8 cellular contexts compared by ENCODE assay signal in genomic region chr13:73060251-73061160, GRCh38. TPM values are rescaled to one million over a fixed set of nuclear protein-coding genes. Genes with fewer than 3 reads are reported as not detected.
DNase-seq lines count a peak whose midpoint lies in the region; ATAC-seq, FAIRE-seq and TF ChIP-seq lines count a peak whose summit lies in the region.

No MANE protein-coding gene starts in this region.

- H3K27ac Mint-ChIP-seq in CD4-positive, alpha-beta memory T cell: peak overlapping the region in 2 of 7 donors; percentile 67 to 72
- H3K27ac Mint-ChIP-seq in activated T-cell treated with anti-CD3 and anti-CD28 coated beads, Interleukin-2, amount 50 U/mL, for 72 hours: no peak overlapping the region

- POLR2A ChIA-PET in CD4-positive, alpha-beta memory T cell (lab: Charles Lee; ENCODE audit: partially characterized antibody): interaction anchor here (1.4 to 2.7 kb wide), 2 partner anchors 655 to 663 kb away, joined by 4 to 13 read pairs; no protein-coding TSS in a partner anchor

- H3K4me3 ChIP-seq in CD4-positive, alpha-beta memory T cell (ENCODE audit: low read length in 2 of 2): peak overlapping the region in 1 of 2 donors; percentile 41
- H3K4me3 ChIP-seq in right atrium auricular region: peak overlapping the region; percentile 65 to 82
- peak overlapping the region; percentile 66 to 98 (median 88) for H3K4me3 ChIP-seq in sigmoid colon

- no peaks in the 10 kb centered on the region for H3K9me3 ChIP-seq in CD4-positive, alpha-beta memory T cell (ENCODE audit: control insufficient read depth in 1 of 2, low read length in 2 of 2)
- H3K9me3 ChIP-seq in right atrium auricular region: no peaks in the 10 kb centered on the region
- H3K9me3 ChIP-seq in sigmoid colon: no peaks in the 10 kb centered on the region

- peak overlapping the region; percentile 78 to 88 (median 86) for H3K4me3 Mint-ChIP-seq in CD4-positive, alpha-beta memory T cell
- peak overlapping the region; percentile 78 to 88 for H3K4me3 Mint-ChIP-seq in activated T-cell treated with anti-CD3 and anti-CD28 coated beads, Interleukin-2, amount 50 U/mL, for 72 hours

- CTCF ChIA-PET in CD4-positive, alpha-beta memory T cell (lab: Charles Lee; ENCODE audit: partially characterized antibody): interaction anchor here (0.6 to 3.2 kb wide), 6 partner anchors 13 to 1009 kb away, joined by 3 to 14 read pairs (median 4); no protein-coding TSS in a partner anchor

- no peak for TF ChIP-seq EP300 in sigmoid colon (IDR thresholded peaks at IDR 0.05)

- no peak overlapping the region for H3K27ac ChIP-seq in CD4-positive, alpha-beta memory T cell (ENCODE audit: low read depth, low read length)
- H3K27ac ChIP-seq in right atrium auricular region: peak overlapping the region; percentile 25 to 59
- H3K27ac ChIP-seq in sigmoid colon: peak overlapping the region; percentile 78 to 85 (median 80)

- H3K27me3 Mint-ChIP-seq in CD4-positive, alpha-beta memory T cell: peaks cover 5 to 6% of the 10 kb centered on the region in 2 donors
- peaks cover 42% of the 10 kb centered on the region for H3K27me3 Mint-ChIP-seq in activated T-cell treated with anti-CD3 and anti-CD28 coated beads, Interleukin-2, amount 50 U/mL, for 72 hours (ENCODE audit: low read depth)

- H3K9me3 Mint-ChIP-seq in CD4-positive, alpha-beta memory T cell: no peaks in the 10 kb centered on the region
- no peaks in the 10 kb centered on the region for H3K9me3 Mint-ChIP-seq in activated T-cell treated with anti-CD3 and anti-CD28 coated beads, Interleukin-2, amount 50 U/mL, for 72 hours

- peaks cover 19% of the 10 kb centered on the region for H3K4me1 ChIP-seq in CD4-positive, alpha-beta memory T cell (ENCODE audit: insufficient read depth, low read length)
- H3K4me1 ChIP-seq in right atrium auricular region (peaks cover 0 to 20% of the 10 kb centered on the region in 2 donors), sigmoid colon (peaks cover 0 to 18% (median 11%) of the 10 kb centered on the region in 4 donors)

- intact Hi-C loops in CD4-positive, alpha-beta memory T cell (cut with micrococcal nuclease): no loop called here
- intact Hi-C loops in sigmoid colon (cut with DNase I): no loop called here

- no peak for ATAC-seq in activated T-cell treated with anti-CD3 and anti-CD28 coated beads, Interleukin-2, amount 50 U/mL, for 72 hours (replicated peaks in 1 of 2)
- ATAC-seq in GM19351 (IDR thresholded peaks at IDR 0.05; ENCODE audit: unreplicated experiment): no peak

- H3K27me3 ChIP-seq in CD4-positive, alpha-beta memory T cell (ENCODE audit: insufficient read depth, low read length): peaks cover 11% of the 10 kb centered on the region
- no peaks in the 10 kb centered on the region for H3K27me3 ChIP-seq in right atrium auricular region
- H3K27me3 ChIP-seq in sigmoid colon: no peaks in the 10 kb centered on the region

- DNase-seq in CD4-positive, alpha-beta memory T cell: peak in 2 of 5 donors; percentile 2
- DNase-seq in HTR-8/SVneo (ENCODE audit: insufficient read length, low spot score) (peak; percentile 31), right atrium auricular region (ENCODE audit: low spot score) (no peak), sigmoid colon (no peak), GM20000 (ENCODE audit: low spot score) (no peak), activated gamma-delta T cell treated with Interleukin-2 at 50 U/mL for 16 hours (no peak)
- DNase-seq in activated T-cell treated with anti-CD3 and anti-CD28 coated beads, Interleukin-2, amount 50 U/mL, for 72 hours: peak; percentile 1

- H3K36me3 Mint-ChIP-seq in CD4-positive, alpha-beta memory T cell: peaks cover 3 to 5% of the 10 kb centered on the region in 2 donors
- H3K36me3 Mint-ChIP-seq in activated T-cell treated with anti-CD3 and anti-CD28 coated beads, Interleukin-2, amount 50 U/mL, for 72 hours (ENCODE audit: insufficient read depth in 2 of 2): peaks cover 0 to 2% of the 10 kb centered on the region in 2 donors

- no peak for TF ChIP-seq CTCF in right atrium auricular region (IDR thresholded peaks at IDR 0.05)
- no peak for TF ChIP-seq CTCF in sigmoid colon (IDR thresholded peaks at IDR 0.05)
- TF ChIP-seq CTCF in GM20000 (IDR thresholded peaks at IDR 0.05; ENCODE audit: extremely low read depth, missing control alignments): no peak

- FAIRE-seq in HTR-8/SVneo (lab: Jason Lieb, UNC): no peak

- TF ChIP-seq POLR2A in sigmoid colon (IDR thresholded peaks at IDR 0.05): no peak

- H3K36me3 ChIP-seq in CD4-positive, alpha-beta memory T cell (ENCODE audit: insufficient read depth, low read length): no peaks in the 10 kb centered on the region
- H3K36me3 ChIP-seq in right atrium auricular region (no peaks in the 10 kb centered on the region), sigmoid colon (no peaks in the 10 kb centered on the region)

- peaks cover 14 to 30% (median 18%) of the 10 kb centered on the region in 4 donors for H3K4me1 Mint-ChIP-seq in CD4-positive, alpha-beta memory T cell
- H3K4me1 Mint-ChIP-seq in activated T-cell treated with anti-CD3 and anti-CD28 coated beads, Interleukin-2, amount 50 U/mL, for 72 hours (ENCODE audit: low read depth): peaks cover 19% of the 10 kb centered on the region

- WGBS in sigmoid colon, 2 donors: 3 to 17% methylated on average over 26 of the region's 26 CpGs

RNA-seq across cellular contexts. Expression of gene KLF5, which starts 1.7 kb away (rescaled TPM):
- 1 to 10 TPM; 5.0 to 5.4 TPM for total RNA-seq in CD4-positive, alpha-beta memory T cell
- 1 to 10 TPM in 1 of 2 donors, under 1 TPM in 1; 0.83 to 3.3 TPM for polyA plus RNA-seq in CD4-positive, alpha-beta memory T cell
- 1 to 10 TPM; 3.2 to 3.7 TPM for total RNA-seq in activated T-cell treated with anti-CD3 and anti-CD28 coated beads, Interleukin-2, amount 50 U/mL, for 72 hours
- total RNA-seq in right atrium auricular region (1 to 10 TPM; 1.7 to 2.8 TPM), sigmoid colon (1 to 10 TPM; 2.3 to 3.6 (median 3.0) TPM)
- polyA plus RNA-seq in sigmoid colon: 100 to 1,000 TPM; 116 to 169 (median 153) TPM

Comparison
In these comparisons a context has a peak if more than half of its experiments do, and no peak if none do; other contexts are left out.
1. DNase-seq: peak in HTR-8/SVneo (single experiment) and activated T-cell treated with anti-CD3 and anti-CD28 coated beads, Interleukin-2, amount 50 U/mL, for 72 hours (2 of 2); none in right atrium auricular region (single experiment), sigmoid colon (single experiment), GM20000 (single experiment) and activated gamma-delta T cell treated with Interleukin-2 at 50 U/mL for 16 hours (single experiment).